Comparison of ENCODE assay signal across 8 cellular contexts in genomic region chr12:124543591-124544310, GRCh38. TPM values are rescaled to one million over a fixed set of nuclear protein-coding genes. Genes with fewer than 3 reads are reported as not detected.
DNase-seq lines count a peak whose midpoint lies in the region; ATAC-seq and TF ChIP-seq lines count a peak whose summit lies in the region.

No MANE protein-coding gene starts in this region.

- DNase-seq in Caco-2: no peak
- peak; percentile 15 for DNase-seq in NCI-H1092 treated with DMSO at 0.1 percent for 48 hours (lab: John Stamatoyannopoulos, UW)
- DNase-seq in brain microvascular endothelial cell: no peak
- peak; percentile 38 for DNase-seq in nephron progenitor cell
- DNase-seq in tibial nerve (ENCODE audit: low spot score in 2 of 2): no peak

- in situ Hi-C loops in brain microvascular endothelial cell (cut with HindIII; ENCODE audit: low pct_ligation_motif_present, low sequenced_read_pairs): no loop called here

- H3K36me3 Mint-ChIP-seq in Caco-2 (ENCODE audit: insufficient read depth, unreplicated experiment) (peaks cover 25% of the 10 kb centered on the region), nephron progenitor cell (ENCODE audit: low read depth) (peaks cover 6% of the 10 kb centered on the region)

- CTCF ChIA-PET in Caco-2 (lab: Charles Lee): no interaction called here

- H3K4me1 Mint-ChIP-seq in Caco-2 (ENCODE audit: low read depth, unreplicated experiment) (peaks cover 11% of the 10 kb centered on the region), nephron progenitor cell (peaks cover 58% of the 10 kb centered on the region)

- TF ChIP-seq POLR2A in tibial nerve (IDR thresholded peaks at IDR 0.05): no peak

- H3K4me3 Mint-ChIP-seq in Caco-2 (ENCODE audit: unreplicated experiment): no peak overlapping the region
- H3K4me3 Mint-ChIP-seq in nephron progenitor cell: peak overlapping the region; percentile 28

- H3K36me3 ChIP-seq in Caco-2 (ENCODE audit: control insufficient read depth, insufficient read depth, low read length) (no peaks in the 10 kb centered on the region), brain microvascular endothelial cell (replicated peaks) (no peaks in the 10 kb centered on the region), tibial nerve (no peaks in the 10 kb centered on the region)

- H3K4me1 ChIP-seq in Caco-2: peaks cover 10% of the 10 kb centered on the region
- H3K4me1 ChIP-seq in tibial nerve: peaks cover 6 to 84% (median 65%) of the 10 kb centered on the region in 4 donors

- intact Hi-C loops in Caco-2 (cut with micrococcal nuclease; ENCODE audit: unreplicated experiment): no loop called here

- H3K27me3 ChIP-seq in Caco-2 (replicated peaks; ENCODE audit: control insufficient read depth, insufficient read depth, low read length) (no peaks in the 10 kb centered on the region), brain microvascular endothelial cell (replicated peaks) (no peaks in the 10 kb centered on the region), tibial nerve (no peaks in the 10 kb centered on the region)

- H3K27ac ChIP-seq in brain microvascular endothelial cell (peak overlapping the region; percentile 47), tibial nerve (peak overlapping the region in 2 of 4 donors; percentile 69 to 89)

- 21 to 44% methylated on average over 34 to 36 of the region's 36 CpGs for WGBS in tibial nerve, 2 donors

- H3K27me3 Mint-ChIP-seq in Caco-2 (ENCODE audit: insufficient read depth, unreplicated experiment) (no peaks in the 10 kb centered on the region), nephron progenitor cell (ENCODE audit: low read depth, poor library complexity) (peaks cover 3% of the 10 kb centered on the region)

- BruUV-seq in Caco-2 (replicated peaks; lab: Mats Ljungman, UMichigan): no TSS peak

- POLR2A ChIA-PET in Caco-2 (lab: Charles Lee): no interaction called here

- H3K4me3 ChIP-seq in Caco-2 (ENCODE audit: low read depth, low read length) (no peak overlapping the region), brain microvascular endothelial cell (ENCODE audit: low read depth, low read length) (no peak overlapping the region), tibial nerve (peak overlapping the region in 1 of 4 donors; percentile 12)

- no peaks in the 10 kb centered on the region for H3K9me3 Mint-ChIP-seq in Caco-2 (ENCODE audit: unreplicated experiment)
- H3K9me3 Mint-ChIP-seq in nephron progenitor cell: no peaks in the 10 kb centered on the region

- ATAC-seq in HG03097 (IDR thresholded peaks at IDR 0.05; ENCODE audit: low FRiP score, unreplicated experiment) (no peak), GM19467 (IDR thresholded peaks at IDR 0.05; ENCODE audit: unreplicated experiment) (no peak), HG02885 (IDR thresholded peaks at IDR 0.05; ENCODE audit: poor library complexity, unreplicated experiment) (no peak)

- H3K27ac Mint-ChIP-seq in Caco-2 (ENCODE audit: unreplicated experiment) (peak overlapping the region; percentile 32), nephron progenitor cell (peak overlapping the region; percentile 59)

- TF ChIP-seq EP300 in tibial nerve (IDR thresholded peaks at IDR 0.05): no peak

- H3K9me3 ChIP-seq in Caco-2 (no peaks in the 10 kb centered on the region), tibial nerve (no peaks in the 10 kb centered on the region)

- TF ChIP-seq CTCF in Caco-2 (IDR thresholded peaks at IDR 0.05; ENCODE audit: insufficient read depth in 1 of 2, low read depth in 1 of 2, low read length in 1 of 2, severe bottlenecking in 1 of 2, unreplicated experiment in 1 of 2): no peak
- no peak for TF ChIP-seq CTCF in brain microvascular endothelial cell (IDR thresholded peaks at IDR 0.05; ENCODE audit: low read depth, low read length, missing control alignments)
- TF ChIP-seq CTCF in nephron progenitor cell (IDR thresholded peaks at IDR 0.05): no peak
- no peak for TF ChIP-seq CTCF in tibial nerve (IDR thresholded peaks at IDR 0.05)

RNA-seq across cellular contexts. Expression of gene NCOR2, which starts 23.7 kb away (rescaled TPM):
- 243 and 250 TPM in 2 replicates for total RNA-seq in Caco-2 (2022)
- total RNA-seq in tibial nerve: 100 to 1,000 TPM; 211 to 265 (median 225) TPM

Comparison
In these comparisons a context has a peak if more than half of its experiments do, and no peak if none do; other contexts are left out.
1. DNase-seq: peak in NCI-H1092 treated with DMSO at 0.1 percent for 48 hours (single experiment) and nephron progenitor cell (single experiment); none in Caco-2 (0 of 2), brain microvascular endothelial cell (single experiment) and tibial nerve (0 of 2).